In the genomic region with DNA sequence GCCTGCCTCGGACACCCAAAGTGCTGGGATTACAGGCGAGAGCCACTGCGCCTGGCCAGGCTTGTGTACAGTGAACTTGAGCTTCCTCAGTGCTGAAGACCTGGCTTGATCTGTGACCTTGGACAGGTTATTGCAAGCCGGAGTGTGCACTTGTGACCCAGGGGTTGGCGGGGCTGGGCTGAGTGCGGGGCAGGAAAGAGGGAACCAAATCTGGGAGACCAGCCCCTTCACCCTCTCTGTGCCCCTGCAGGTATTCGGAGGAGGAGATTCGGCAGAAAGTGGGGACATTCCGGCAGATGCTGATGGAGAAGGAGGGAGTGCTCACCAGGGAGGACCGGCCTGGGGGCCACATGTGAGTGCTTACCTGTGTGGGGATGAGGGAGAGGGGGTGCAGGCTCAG, we compare ENCODE assay signal across 1 cellular context.
TF ChIP-seq lines count a peak whose summit lies in the region.

No MANE protein-coding gene starts in this region.

TF ChIP-seq in HepG2, 621 proteins besides CTCF, POLR2A, EP300 and RAD21 (continued from another document and continues in another):
- TF ChIP-seq, protein P1, sequence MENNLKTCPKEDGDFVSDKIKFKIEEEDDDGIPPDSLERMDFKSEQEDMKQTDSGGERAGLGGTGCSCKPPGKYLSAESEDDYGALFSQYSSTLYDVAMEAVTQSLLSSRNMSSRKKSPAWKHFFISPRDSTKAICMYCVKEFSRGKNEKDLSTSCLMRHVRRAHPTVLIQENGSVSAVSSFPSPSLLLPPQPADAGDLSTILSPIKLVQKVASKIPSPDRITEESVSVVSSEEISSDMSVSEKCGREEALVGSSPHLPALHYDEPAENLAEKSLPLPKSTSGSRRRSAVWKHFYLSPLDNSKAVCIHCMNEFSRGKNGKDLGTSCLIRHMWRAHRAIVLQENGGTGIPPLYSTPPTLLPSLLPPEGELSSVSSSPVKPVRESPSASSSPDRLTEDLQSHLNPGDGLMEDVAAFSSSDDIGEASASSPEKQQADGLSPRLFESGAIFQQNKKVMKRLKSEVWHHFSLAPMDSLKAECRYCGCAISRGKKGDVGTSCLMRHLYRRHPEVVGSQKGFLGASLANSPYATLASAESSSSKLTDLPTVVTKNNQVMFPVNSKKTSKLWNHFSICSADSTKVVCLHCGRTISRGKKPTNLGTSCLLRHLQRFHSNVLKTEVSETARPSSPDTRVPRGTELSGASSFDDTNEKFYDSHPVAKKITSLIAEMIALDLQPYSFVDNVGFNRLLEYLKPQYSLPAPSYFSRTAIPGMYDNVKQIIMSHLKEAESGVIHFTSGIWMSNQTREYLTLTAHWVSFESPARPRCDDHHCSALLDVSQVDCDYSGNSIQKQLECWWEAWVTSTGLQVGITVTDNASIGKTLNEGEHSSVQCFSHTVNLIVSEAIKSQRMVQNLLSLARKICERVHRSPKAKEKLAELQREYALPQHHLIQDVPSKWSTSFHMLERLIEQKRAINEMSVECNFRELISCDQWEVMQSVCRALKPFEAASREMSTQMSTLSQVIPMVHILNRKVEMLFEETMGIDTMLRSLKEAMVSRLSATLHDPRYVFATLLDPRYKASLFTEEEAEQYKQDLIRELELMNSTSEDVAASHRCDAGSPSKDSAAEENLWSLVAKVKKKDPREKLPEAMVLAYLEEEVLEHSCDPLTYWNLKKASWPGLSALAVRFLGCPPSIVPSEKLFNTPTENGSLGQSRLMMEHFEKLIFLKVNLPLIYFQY (CRISPR knock-in tag; IDR thresholded peaks at IDR 0.05; ENCODE audit: borderline replicate concordance) = no peak
- TF ChIP-seq CREB1 (IDR thresholded peaks at IDR 0.05) (no peak), CREB1 (CRISPR knock-in tag; IDR thresholded peaks at IDR 0.05) (no peak), RFXAP (CRISPR knock-in tag; IDR thresholded peaks at IDR 0.05; ENCODE audit: borderline replicate concordance) (no peak), ZBTB46 (CRISPR knock-in tag; IDR thresholded peaks at IDR 0.05; ENCODE audit: borderline replicate concordance) (no peak), BRCA1 (CRISPR knock-in tag; IDR thresholded peaks at IDR 0.05) (no peak), MYC (CRISPR knock-in tag; IDR thresholded peaks at IDR 0.05; ENCODE audit: borderline replicate concordance) (no peak), AGO2 (optimal IDR thresholded peaks at IDR 0.05; ENCODE audit: low read depth, low read length) (no peak), NCOA1 (CRISPR knock-in tag; IDR thresholded peaks at IDR 0.05) (no peak), XBP1 (CRISPR knock-in tag; IDR thresholded peaks at IDR 0.05) (no peak), RCOR2 (CRISPR knock-in tag; IDR thresholded peaks at IDR 0.05) (no peak), HNRNPUL1 (IDR thresholded peaks at IDR 0.05; ENCODE audit: low read depth, low read length) (no peak), ZNF331 (CRISPR knock-in tag; IDR thresholded peaks at IDR 0.05) (peak; percentile 65; the same call in 1 of the 2 replicates), ZNF335 (CRISPR knock-in tag; IDR thresholded peaks at IDR 0.05) (no peak), ZNF12 (CRISPR knock-in tag; IDR thresholded peaks at IDR 0.05) (no peak), MEIS2 (CRISPR knock-in tag; IDR thresholded peaks at IDR 0.05) (no peak), ZHX2 (IDR thresholded peaks at IDR 0.05; ENCODE audit: low read depth) (no peak), ZHX2 (CRISPR knock-in tag; IDR thresholded peaks at IDR 0.05; ENCODE audit: borderline replicate concordance) (no peak), SRSF1 (optimal IDR thresholded peaks at IDR 0.05; ENCODE audit: low read depth, low read length) (no peak), ZNF362 (CRISPR knock-in tag; IDR thresholded peaks at IDR 0.05; ENCODE audit: borderline replicate concordance) (peak; percentile 82), RFX5 (IDR thresholded peaks at IDR 0.05; ENCODE audit: low read depth, low read length) (no peak), SMAD1 (CRISPR knock-in tag; IDR thresholded peaks at IDR 0.05; ENCODE audit: borderline replicate concordance, low read depth) (no peak), ZNF446 (CRISPR knock-in tag; IDR thresholded peaks at IDR 0.05) (no peak), HDAC6 (IDR thresholded peaks at IDR 0.05; ENCODE audit: low read depth, low read length) (no peak), NR3C1 (CRISPR knock-in tag; IDR thresholded peaks at IDR 0.05) (no peak), ZNF7 (CRISPR knock-in tag; IDR thresholded peaks at IDR 0.05) (no peak), CERS6 (CRISPR knock-in tag; IDR thresholded peaks at IDR 0.05) (no peak), ZNF232 (CRISPR knock-in tag; IDR thresholded peaks at IDR 0.05; ENCODE audit: borderline replicate concordance) (no peak), TAF1 (CRISPR knock-in tag; IDR thresholded peaks at IDR 0.05) (no peak)
- TF ChIP-seq, protein P2, sequence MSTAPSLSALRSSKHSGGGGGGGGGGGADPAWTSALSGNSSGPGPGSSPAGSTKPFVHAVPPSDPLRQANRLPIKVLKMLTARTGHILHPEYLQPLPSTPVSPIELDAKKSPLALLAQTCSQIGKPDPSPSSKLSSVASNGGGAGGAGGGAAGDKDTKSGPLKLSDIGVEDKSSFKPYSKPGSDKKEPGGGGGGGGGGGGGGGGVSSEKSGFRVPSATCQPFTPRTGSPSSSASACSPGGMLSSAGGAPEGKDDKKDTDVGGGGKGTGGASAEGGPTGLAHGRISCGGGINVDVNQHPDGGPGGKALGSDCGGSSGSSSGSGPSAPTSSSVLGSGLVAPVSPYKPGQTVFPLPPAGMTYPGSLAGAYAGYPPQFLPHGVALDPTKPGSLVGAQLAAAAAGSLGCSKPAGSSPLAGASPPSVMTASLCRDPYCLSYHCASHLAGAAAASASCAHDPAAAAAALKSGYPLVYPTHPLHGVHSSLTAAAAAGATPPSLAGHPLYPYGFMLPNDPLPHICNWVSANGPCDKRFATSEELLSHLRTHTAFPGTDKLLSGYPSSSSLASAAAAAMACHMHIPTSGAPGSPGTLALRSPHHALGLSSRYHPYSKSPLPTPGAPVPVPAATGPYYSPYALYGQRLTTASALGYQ (CRISPR knock-in tag; IDR thresholded peaks at IDR 0.05) = no peak
- TF ChIP-seq, protein P3, sequence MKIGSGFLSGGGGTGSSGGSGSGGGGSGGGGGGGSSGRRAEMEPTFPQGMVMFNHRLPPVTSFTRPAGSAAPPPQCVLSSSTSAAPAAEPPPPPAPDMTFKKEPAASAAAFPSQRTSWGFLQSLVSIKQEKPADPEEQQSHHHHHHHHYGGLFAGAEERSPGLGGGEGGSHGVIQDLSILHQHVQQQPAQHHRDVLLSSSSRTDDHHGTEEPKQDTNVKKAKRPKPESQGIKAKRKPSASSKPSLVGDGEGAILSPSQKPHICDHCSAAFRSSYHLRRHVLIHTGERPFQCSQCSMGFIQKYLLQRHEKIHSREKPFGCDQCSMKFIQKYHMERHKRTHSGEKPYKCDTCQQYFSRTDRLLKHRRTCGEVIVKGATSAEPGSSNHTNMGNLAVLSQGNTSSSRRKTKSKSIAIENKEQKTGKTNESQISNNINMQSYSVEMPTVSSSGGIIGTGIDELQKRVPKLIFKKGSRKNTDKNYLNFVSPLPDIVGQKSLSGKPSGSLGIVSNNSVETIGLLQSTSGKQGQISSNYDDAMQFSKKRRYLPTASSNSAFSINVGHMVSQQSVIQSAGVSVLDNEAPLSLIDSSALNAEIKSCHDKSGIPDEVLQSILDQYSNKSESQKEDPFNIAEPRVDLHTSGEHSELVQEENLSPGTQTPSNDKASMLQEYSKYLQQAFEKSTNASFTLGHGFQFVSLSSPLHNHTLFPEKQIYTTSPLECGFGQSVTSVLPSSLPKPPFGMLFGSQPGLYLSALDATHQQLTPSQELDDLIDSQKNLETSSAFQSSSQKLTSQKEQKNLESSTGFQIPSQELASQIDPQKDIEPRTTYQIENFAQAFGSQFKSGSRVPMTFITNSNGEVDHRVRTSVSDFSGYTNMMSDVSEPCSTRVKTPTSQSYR (CRISPR knock-in tag; IDR thresholded peaks at IDR 0.05; ENCODE audit: borderline replicate concordance) = peak; percentile 46; the same call in 1 of the 2 replicates
- TF ChIP-seq, protein P4, sequence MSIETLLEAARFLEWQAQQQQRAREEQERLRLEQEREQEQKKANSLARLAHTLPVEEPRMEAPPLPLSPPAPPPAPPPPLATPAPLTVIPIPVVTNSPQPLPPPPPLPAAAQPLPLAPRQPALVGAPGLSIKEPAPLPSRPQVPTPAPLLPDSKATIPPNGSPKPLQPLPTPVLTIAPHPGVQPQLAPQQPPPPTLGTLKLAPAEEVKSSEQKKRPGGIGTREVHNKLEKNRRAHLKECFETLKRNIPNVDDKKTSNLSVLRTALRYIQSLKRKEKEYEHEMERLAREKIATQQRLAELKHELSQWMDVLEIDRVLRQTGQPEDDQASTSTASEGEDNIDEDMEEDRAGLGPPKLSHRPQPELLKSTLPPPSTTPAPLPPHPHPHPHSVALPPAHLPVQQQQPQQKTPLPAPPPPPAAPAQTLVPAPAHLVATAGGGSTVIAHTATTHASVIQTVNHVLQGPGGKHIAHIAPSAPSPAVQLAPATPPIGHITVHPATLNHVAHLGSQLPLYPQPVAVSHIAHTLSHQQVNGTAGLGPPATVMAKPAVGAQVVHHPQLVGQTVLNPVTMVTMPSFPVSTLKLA (IDR thresholded peaks at IDR 0.05) = no peak
